9 cellular contexts compared by ENCODE assay signal in genomic region chr14:99190696-99191662, GRCh38.
DNase-seq lines count a peak whose midpoint lies in the region; ATAC-seq, FAIRE-seq and TF ChIP-seq lines count a peak whose summit lies in the region.
"Had no signal": no experiment of that assay in that cellular context is flagged by ENCODE, and none has a peak within 500 bp of the region (broad histone marks: within the 10 kb centered on the region; RNA-seq: fewer than 3 reads in every experiment).

No MANE protein-coding gene starts in this region.

- H3K9me3 ChIP-seq in aorta (ENCODE audit: control insufficient read depth, low read length) (no peaks in the 10 kb centered on the region), HepG2 (ENCODE audit: low read length) (no peaks in the 10 kb centered on the region)
- H3K9me3 ChIP-seq: pancreas had no signal

- H3K27ac Mint-ChIP-seq in activated CD4-positive, alpha-beta T cell treated with anti-CD3 and anti-CD28 coated beads, Interleukin-2, amount 10 ng/mL, durations not matched to agents 7 days and 5 days = peak overlapping the region; percentile 95

- peak overlapping the region; percentile 67 for H3K4me3 Mint-ChIP-seq in activated CD4-positive, alpha-beta T cell treated with anti-CD3 and anti-CD28 coated beads, Interleukin-2, amount 10 ng/mL, durations not matched to agents 7 days and 5 days

- H3K27me3 Mint-ChIP-seq in activated CD4-positive, alpha-beta T cell treated with anti-CD3 and anti-CD28 coated beads, Interleukin-2, amount 10 ng/mL, durations not matched to agents 7 days and 5 days = no peaks in the 10 kb centered on the region

- TF ChIP-seq CTCF in dorsolateral prefrontal cortex (IDR thresholded peaks at IDR 0.05 in 54 of 56, conservative IDR thresholded peaks at IDR 0.05 in 2 of 56; ENCODE audit: low read depth in 1 of 56, partially characterized antibody in 56 of 56) (peak in 15 of 56 donors; percentile 10 to 42 (median 21)), HepG2 (CRISPR knock-in tag; IDR thresholded peaks at IDR 0.05) (no peak)

- H3K27ac ChIP-seq in dorsolateral prefrontal cortex (peak overlapping the region in 51 of 59 donors; percentile 1 to 90 (median 68)), skin epidermis (peak overlapping the region in 17 of 21 experiments; percentile 4 to 84 (median 70)), aorta (ENCODE audit: low read depth in 1 of 2, low read length in 2 of 2) (no peak overlapping the region), HepG2 (ENCODE audit: extremely low read length, insufficient read depth, low read length) (no peak overlapping the region)

- no peak for ATAC-seq in aorta (ENCODE audit: low FRiP score)
- ATAC-seq in HepG2 = no peak

- no peak for TF ChIP-seq RAD21 in HepG2 (CRISPR knock-in tag; IDR thresholded peaks at IDR 0.05)

- no peak overlapping the region for H2AFZ ChIP-seq in HepG2 (ENCODE audit: low read length)

- POLR2A ChIA-PET in activated CD4-positive, alpha-beta T cell treated with anti-CD3 and anti-CD28 coated beads, Interleukin-2, amount 10 ng/mL, durations not matched to agents 7 days and 5 days (lab: Charles Lee) = interaction anchor here (0.6 kb wide), 1 partner anchor 10 kb away, joined by 4 read pairs; no protein-coding TSS in a partner anchor
- POLR2A ChIA-PET in HepG2 (lab: Yijun Ruan, JAX) = no interaction called here

- FAIRE-seq in HepG2 (lab: Jason Lieb, UNC) = no peak
- FAIRE-seq: pancreas had no signal

- H3K27me3 ChIP-seq in dorsolateral prefrontal cortex = peaks cover 0 to 4% (median 0%) of the 10 kb centered on the region in 45 donors
- no peaks in the 10 kb centered on the region for H3K27me3 ChIP-seq in aorta (ENCODE audit: control insufficient read depth in 1 of 2, insufficient read depth in 2 of 2, low read length in 1 of 2)
- peaks cover 4 to 57% of the 10 kb centered on the region in 2 experiments for H3K27me3 ChIP-seq in HepG2 (ENCODE audit: control insufficient read depth in 1 of 2, insufficient read depth in 2 of 2, low read length in 2 of 2)
- H3K27me3 ChIP-seq: pancreas had no signal

- no peak for DNase-seq in Jurkat, Clone E6-1 (ENCODE audit: low read depth, low spot score)
- peak; percentile 62 for DNase-seq in activated CD4-positive, alpha-beta T cell treated with anti-CD3 and anti-CD28 coated beads, Interleukin-2, amount 10 ng/mL, durations not matched to agents 7 days and 5 days
- DNase-seq in dorsolateral prefrontal cortex (no peak), aorta (no peak), HepG2 (ENCODE audit: low spot score) (no peak), NCI-H1105 (lab: John Stamatoyannopoulos, UW) (no peak), GDM1 (lab: John Stamatoyannopoulos, UW) (no peak)

- H4K20me1 ChIP-seq in HepG2 (ENCODE audit: insufficient read depth, low read length) = no peaks in the 10 kb centered on the region

- no TSS peak for BruUV-seq in HepG2 (replicated peaks; lab: Mats Ljungman, UMichigan)

- H3K4me1 Mint-ChIP-seq in activated CD4-positive, alpha-beta T cell treated with anti-CD3 and anti-CD28 coated beads, Interleukin-2, amount 10 ng/mL, durations not matched to agents 7 days and 5 days = peaks cover 94% of the 10 kb centered on the region

- no peak overlapping the region for H3K4me2 ChIP-seq in HepG2 (ENCODE audit: low read depth, low read length)

- H3K9ac ChIP-seq in HepG2 (ENCODE audit: insufficient read depth, low read depth, low read length) = no peak overlapping the region

- H3K9me3 Mint-ChIP-seq in activated CD4-positive, alpha-beta T cell treated with anti-CD3 and anti-CD28 coated beads, Interleukin-2, amount 10 ng/mL, durations not matched to agents 7 days and 5 days = no peaks in the 10 kb centered on the region

- TF ChIP-seq EP300 in HepG2 (IDR thresholded peaks at IDR 0.05; ENCODE audit: low read depth in 2 of 2, low read length in 2 of 2) (no peak), HepG2 (CRISPR knock-in tag; IDR thresholded peaks at IDR 0.05; ENCODE audit: borderline replicate concordance) (no peak)

- in situ Hi-C loops in HepG2 (cut with HindIII; ENCODE audit: extremely low pct_ligation_motif_present, low pct_unique_long_range_greater_than_20kb) = no loop called here

- peaks cover 65% of the 10 kb centered on the region for H3K36me3 Mint-ChIP-seq in activated CD4-positive, alpha-beta T cell treated with anti-CD3 and anti-CD28 coated beads, Interleukin-2, amount 10 ng/mL, durations not matched to agents 7 days and 5 days (ENCODE audit: low read depth)

- H3K4me3 ChIP-seq in Jurkat, Clone E6-1 (ENCODE audit: low read length) = peak overlapping the region; percentile 43; the same call in 1 of the 2 replicates
- H3K4me3 ChIP-seq in dorsolateral prefrontal cortex = peak overlapping the region in 58 of 59 donors; percentile 14 to 70 (median 49)
- peak overlapping the region in 4 of 7 experiments; percentile 6 to 36 (median 27) for H3K4me3 ChIP-seq in skin epidermis
- no peak overlapping the region for H3K4me3 ChIP-seq in aorta (ENCODE audit: low read length in 2 of 2)
- no peak overlapping the region for H3K4me3 ChIP-seq in HepG2 (replicated peaks in 1 of 3; ENCODE audit: insufficient read depth in 1 of 3, low read depth in 2 of 3, low read length in 3 of 3)

- CTCF ChIA-PET in activated CD4-positive, alpha-beta T cell treated with anti-CD3 and anti-CD28 coated beads, Interleukin-2, amount 10 ng/mL, durations not matched to agents 7 days and 5 days (lab: Charles Lee) = interaction anchor here (0.7 to 1.5 kb wide), 5 partner anchors 11 to 1055 kb away, joined by 3 to 4 read pairs (median 3); no protein-coding TSS in a partner anchor
- CTCF ChIA-PET in HepG2 (lab: Yijun Ruan, JAX; ENCODE audit: low intra/inter-chr PET ratio, low total read pairs) = no interaction called here

- TF ChIP-seq POLR2A in HepG2 (IDR thresholded peaks at IDR 0.05; ENCODE audit: insufficient read depth in 1 of 2, low read depth in 2 of 2, low read length in 2 of 2) = no peak

- intact Hi-C loops in dorsolateral prefrontal cortex (cut with DNase I) = loop anchor here in 1 of 2 donors (10.0 kb wide), 1 partner anchor 1216 kb away; no protein-coding TSS in a partner anchor
- intact Hi-C loops in aorta (cut with DNase I) = loop anchor here in 1 of 2 donors (5.0 kb wide), 1 partner anchor 34 kb away; no protein-coding TSS in a partner anchor
- intact Hi-C loops in HepG2 (cut with micrococcal nuclease; ENCODE audit: unreplicated experiment) = no loop called here

- WGBS in aorta, 2 donors = 65 to 67% methylated on average over 13 of the region's 13 CpGs
- 29% methylated on average over 13 of the region's 13 CpGs for WGBS in HepG2 (ENCODE audit: low lambda C conversion rate)

- no peaks in the 10 kb centered on the region for H3K79me2 ChIP-seq in HepG2 (ENCODE audit: insufficient read depth, low read length)

- no peaks in the 10 kb centered on the region for H3K36me3 ChIP-seq in aorta (ENCODE audit: control insufficient read depth in 1 of 2, insufficient read depth in 2 of 2, low read length in 1 of 2)
- H3K36me3 ChIP-seq in HepG2 (replicated peaks in 1 of 2; ENCODE audit: control insufficient read depth in 1 of 2, insufficient read depth in 2 of 2, low read length in 2 of 2) = no peaks in the 10 kb centered on the region
- H3K36me3 ChIP-seq: pancreas had no signal

- H3K4me1 ChIP-seq in aorta (ENCODE audit: control insufficient read depth in 1 of 2, insufficient read depth in 2 of 2, low read length in 2 of 2) (no peaks in the 10 kb centered on the region), HepG2 (ENCODE audit: insufficient read depth, low read length) (0 out of 2 replicates have a peak, but pooled peaks cover 10% of the 10 kb centered on the region)

TF ChIP-seq in HepG2, 621 proteins besides CTCF, POLR2A, EP300 and RAD21:
- TF ChIP-seq SMYD3 (CRISPR knock-in tag; IDR thresholded peaks at IDR 0.05) (no peak), KDM1A (CRISPR knock-in tag; IDR thresholded peaks at IDR 0.05) (no peak), NFIB (CRISPR knock-in tag; IDR thresholded peaks at IDR 0.05; ENCODE audit: borderline replicate concordance) (no peak), RBAK (CRISPR knock-in tag; IDR thresholded peaks at IDR 0.05) (no peak), SCMH1 (CRISPR knock-in tag; IDR thresholded peaks at IDR 0.05; ENCODE audit: borderline replicate concordance) (no peak)

Comparison
In these comparisons a context has a peak if more than half of its experiments do, and no peak if none do; other contexts are left out.
1. H3K4me3 ChIP-seq: peak in Jurkat, Clone E6-1 (single experiment), dorsolateral prefrontal cortex (58 of 59) and skin epidermis (4 of 7); none in aorta (0 of 2) and HepG2 (0 of 3).
2. H3K27ac ChIP-seq: peak in dorsolateral prefrontal cortex (51 of 59) and skin epidermis (17 of 21); none in aorta (0 of 2) and HepG2 (single experiment).